In the genomic region with DNA sequence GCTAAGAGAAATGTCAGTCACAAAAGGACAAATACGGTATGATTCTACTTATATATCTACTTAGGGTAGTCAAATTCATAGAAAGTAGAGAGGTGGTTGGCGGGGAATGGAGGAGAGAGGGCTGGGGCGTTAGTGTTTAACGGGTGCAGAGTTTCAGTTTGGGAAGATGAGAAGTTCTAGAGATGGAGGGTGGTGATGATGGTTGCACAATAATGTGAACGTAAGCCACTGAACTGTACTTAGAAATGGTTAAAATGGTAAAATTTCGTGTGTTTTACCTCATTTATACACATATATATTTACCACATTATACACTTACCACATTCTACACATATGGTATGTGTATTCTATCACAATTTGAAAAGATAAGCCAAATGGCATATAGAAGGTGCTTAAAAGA, we compare ENCODE assay signal across 8 cellular contexts.
"Had no signal": no experiment of that assay in that cellular context is flagged by ENCODE, and none has a peak within 500 bp of the region (broad histone marks: within the 10 kb centered on the region; RNA-seq: fewer than 3 reads in every experiment).

No MANE protein-coding gene starts in this region.

- H3K9ac ChIP-seq: GM23248, KMS-11 had no signal

- H3K4me3 ChIP-seq: GM23248, HAP-1 had no signal

- H2AFZ ChIP-seq: GM23248 had no signal

- H3K27ac Mint-ChIP-seq: HFFc6 had no signal

- H3K4me2 ChIP-seq: KMS-11 had no signal

- H3K9me3 Mint-ChIP-seq: HFFc6 had no signal

- H3K9me3 ChIP-seq: HAP-1 had no signal

- H3K36me3 ChIP-seq: HAP-1 had no signal

- H3K27ac ChIP-seq: GM23248, HL-60, KMS-11 had no signal

- DNase-seq: GM23248, GOT3, H7, HFFc6, KBM-7 had no signal

- H3K4me1 ChIP-seq: HAP-1 had no signal

- H3K4me3 Mint-ChIP-seq: HFFc6 had no signal
